In genomic region chr18:51463483-51464136, GRCh38 we compare ENCODE assay signal across 29 cellular contexts.
"Had no signal": no experiment of that assay in that cellular context is flagged by ENCODE, and none has a peak within 500 bp of the region (broad histone marks: within the 10 kb centered on the region; RNA-seq: fewer than 3 reads in every experiment).

No MANE protein-coding gene starts in this region.

- H3K9ac ChIP-seq: neural progenitor cell, parathyroid adenoma had no signal

- H3K79me2 ChIP-seq: parathyroid adenoma had no signal

- H3K4me2 ChIP-seq: neural progenitor cell, smooth muscle cell had no signal

- H3K27ac ChIP-seq: neural progenitor cell, ovary, parathyroid adenoma, psoas muscle, right lobe of liver, sigmoid colon, skin epidermis, spleen, thoracic aorta, thyroid gland, tibial nerve, upper lobe of left lung, vagina had no signal

- H3K4me3 ChIP-seq: neural progenitor cell, ovary, psoas muscle, right lobe of liver, sigmoid colon, skin epidermis, smooth muscle cell, spleen, thoracic aorta, thyroid gland, tibial nerve, upper lobe of left lung, vagina had no signal

- DNase-seq: naive thymus-derived CD4-positive, alpha-beta T cell; natural killer cell; occipital lobe; ovary; psoas muscle; right cardiac atrium; right lobe of liver; sigmoid colon; spleen; stimulated activated CD4-positive, alpha-beta T cell treated with anti-CD3 and anti-CD28 coated beads, Interleukin-12 subunit alpha, Interleukin-12 subunit beta, amount 100 ng/mL, for 4 hours; stimulated activated CD4-positive, alpha-beta T cell treated with anti-CD3 and anti-CD28 coated beads, Interleukin-1b, Interleukin-23, amount 100 ng/mL, for 48 hours; stimulated activated CD4-positive, alpha-beta T cell treated with anti-CD3 and anti-CD28 coated beads, Interleukin-4, amount 100 ng/mL, for 1 hour; stimulated activated CD4-positive, alpha-beta T cell treated with anti-CD3 and anti-CD28 coated beads, Interleukin-4, amount 100 ng/mL, for 4 hours; stimulated activated CD8-positive, alpha-beta memory T cell treated with anti-CD3 and anti-CD28 coated beads, Interleukin-4, amount 100 ng/mL, for 48 hours; stimulated activated naive CD4-positive, alpha-beta T cell; stimulated activated naive CD8-positive, alpha-beta T cell treated with anti-CD3 and anti-CD28 coated beads, Interleukin-15, amount 100 ng/mL, for 72 hours; stimulated activated naive CD8-positive, alpha-beta T cell treated with anti-CD3 and anti-CD28 coated beads, Interleukin-15, Interleukin-2, amounts not matched to agents 100 U/mL and 50 U/mL, for 24 hours; substantia nigra; thyroid gland; trophoblast cell; upper lobe of left lung had no signal

- H3K36me3 ChIP-seq: neural progenitor cell, ovary, right lobe of liver, sigmoid colon, spleen, thoracic aorta, thyroid gland, tibial nerve, upper lobe of left lung, vagina had no signal

- ATAC-seq: naive thymus-derived CD4-positive, alpha-beta T cell; natural killer cell; psoas muscle; right cardiac atrium; right lobe of liver; stimulated activated memory B cell treated with anti-CD40 and anti-IgM and Interleukin-4, amounts not matched to agents 10 μg/mL and 1 μg/mL and 100 μg/mL, for 72 hours; stimulated activated naive CD8-positive, alpha-beta T cell treated with anti-CD3 and anti-CD28 coated beads, Interleukin-15, amount 100 ng/mL, for 72 hours; stimulated activated naive CD8-positive, alpha-beta T cell treated with anti-CD3 and anti-CD28 coated beads, Interleukin-15, Interleukin-2, amounts not matched to agents 100 U/mL and 50 U/mL, for 24 hours had no signal

- H3K9me3 ChIP-seq: ovary, right lobe of liver, sigmoid colon, thoracic aorta, thyroid gland, tibial nerve, upper lobe of left lung, vagina had no signal

- H3K4me1 ChIP-seq: neural progenitor cell, parathyroid adenoma, psoas muscle, right lobe of liver, sigmoid colon, spleen, thyroid gland, upper lobe of left lung, vagina had no signal

- H3K27me3 ChIP-seq: neural progenitor cell, ovary, right lobe of liver, sigmoid colon, thyroid gland, tibial nerve, upper lobe of left lung, vagina had no signal

- H2AFZ ChIP-seq: neural progenitor cell, parathyroid adenoma had no signal
